ENCODE assay signal across 8 cellular contexts in genomic region chr9:70113403-70114022, GRCh38.
A peak's percentile ranks its signal among the peaks of the same experiment; 100 is the strongest.
DNase-seq lines count a peak whose midpoint lies in the region; ATAC-seq and TF ChIP-seq lines count a peak whose summit lies in the region.

No MANE protein-coding gene starts in this region.

- H3K9ac ChIP-seq in OCI-LY3 (ENCODE audit: low read length), result no peak overlapping the region
- no peak overlapping the region for H3K9ac ChIP-seq in colonic mucosa (ENCODE audit: low read depth in 2 of 2, low read length in 2 of 2)
- H3K9ac ChIP-seq in liver (ENCODE audit: low read depth in 1 of 2, low read length in 2 of 2), result no peak overlapping the region

- no peak overlapping the region for H2AFZ ChIP-seq in OCI-LY3 (ENCODE audit: low read depth, low read length)

- in situ Hi-C loops in transverse colon (cut with MboI; ENCODE audit: low pct_ligation_motif_present in 1 of 4, low pct_unique_long_range_greater_than_20kb in 1 of 4, low sequenced_read_pairs in 3 of 4), result loop anchor here (5.0 to 10.0 kb wide), 2 partner anchors 146 to 149 kb away; no protein-coding TSS in a partner anchor

- no peaks in the 10 kb centered on the region for H4K20me1 ChIP-seq in OCI-LY3 (ENCODE audit: insufficient read depth, low read length)

- H3K27ac ChIP-seq in OCI-LY3 (ENCODE audit: low read length) (no peak overlapping the region), colonic mucosa (no peak overlapping the region), liver (ENCODE audit: low read depth in 1 of 2, low read length in 2 of 2) (no peak overlapping the region), transverse colon (peak overlapping the region in 1 of 4 donors; percentile 72)

- H3K36me3 ChIP-seq in OCI-LY3 (replicated peaks; ENCODE audit: low read depth, low read length) (no peaks in the 10 kb centered on the region), colonic mucosa (no peaks in the 10 kb centered on the region), liver (ENCODE audit: control insufficient read depth in 4 of 4, insufficient read depth in 3 of 4, low read depth in 1 of 4, low read length in 3 of 4) (no peaks in the 10 kb centered on the region), transverse colon (no peaks in the 10 kb centered on the region)

- 0 out of 2 replicates have a peak overlapping the region, but pooled peaks have one; percentile 16 for H3K4me2 ChIP-seq in OCI-LY3 (ENCODE audit: low read length)

- ATAC-seq in GM18519 (IDR thresholded peaks at IDR 0.05; ENCODE audit: low FRiP score, unreplicated experiment), result peak; percentile 49
- peak; percentile 71 for ATAC-seq in HG03520 (IDR thresholded peaks at IDR 0.05; ENCODE audit: unreplicated experiment)
- no peak for ATAC-seq in GM21447 (IDR thresholded peaks at IDR 0.05; ENCODE audit: unreplicated experiment)

- 63% methylated on average over 4 of the region's 4 CpGs for WGBS in liver
- WGBS in transverse colon (ENCODE audit: low coverage in 1 of 2), 2 donors, result 75% methylated on average over 4 of the region's 4 CpGs; no CpG with 5 or more reads in 1 of the 2 donors

- intact Hi-C loops in colonic mucosa (cut with DNase I), result loop anchor here (2.0 to 10.0 kb wide), 2 partner anchors 143 to 491 kb away; no protein-coding TSS in a partner anchor
- intact Hi-C loops in transverse colon (cut with DNase I; ENCODE audit: low total_unique reads), result loop anchor here (2.0 to 10.0 kb wide), 2 partner anchors 141 kb away; partner anchors contain the start of gene SMC5

- peak; percentile 86 to 90 for TF ChIP-seq RAD21 in liver (IDR thresholded peaks at IDR 0.05)

- H3K4me1 ChIP-seq in OCI-LY3 (ENCODE audit: low read length) (peaks cover 21% of the 10 kb centered on the region), colonic mucosa (no peaks in the 10 kb centered on the region), liver (ENCODE audit: control insufficient read depth in 4 of 4, insufficient read depth in 4 of 4, low read length in 3 of 4) (no peaks in the 10 kb centered on the region), transverse colon (peaks cover 0 to 24% (median 6%) of the 10 kb centered on the region in 4 donors)

- no peak overlapping the region for H3K4me3 ChIP-seq in OCI-LY3 (ENCODE audit: low read length)
- H3K4me3 ChIP-seq in colonic mucosa, result no peak overlapping the region
- no peak overlapping the region for H3K4me3 ChIP-seq in liver (ENCODE audit: low read depth in 1 of 3, low read length in 3 of 3)
- H3K4me3 ChIP-seq in transverse colon, result no peak overlapping the region

- H3K9me3 ChIP-seq in OCI-LY3 (ENCODE audit: insufficient read depth, low read length) (no peaks in the 10 kb centered on the region), colonic mucosa (no peaks in the 10 kb centered on the region), liver (ENCODE audit: control insufficient read depth in 4 of 4, low read length in 3 of 4) (no peaks in the 10 kb centered on the region), transverse colon (no peaks in the 10 kb centered on the region)

- TF ChIP-seq EP300 in transverse colon (IDR thresholded peaks at IDR 0.05; ENCODE audit: low read depth), result no peak

- H3K79me2 ChIP-seq in OCI-LY3 (ENCODE audit: low read length), result no peaks in the 10 kb centered on the region

- TF ChIP-seq CTCF in OCI-LY3 (IDR thresholded peaks at IDR 0.05; ENCODE audit: low read depth, low read length), result peak; percentile 85
- TF ChIP-seq CTCF in colonic mucosa (IDR thresholded peaks at IDR 0.05), result peak; percentile 66
- peak; percentile 68 for TF ChIP-seq CTCF in liver (IDR thresholded peaks at IDR 0.05; ENCODE audit: low read depth, low read length, missing input control)
- peak; percentile 55 to 63 (median 59) for TF ChIP-seq CTCF in transverse colon (IDR thresholded peaks at IDR 0.05)

- 0 out of 2 replicates have a peak, but pooled peaks cover 10% of the 10 kb centered on the region for H3K27me3 ChIP-seq in OCI-LY3 (ENCODE audit: low read depth, low read length)
- no peaks in the 10 kb centered on the region for H3K27me3 ChIP-seq in colonic mucosa
- no peaks in the 10 kb centered on the region for H3K27me3 ChIP-seq in liver (ENCODE audit: control insufficient read depth in 4 of 4, insufficient read depth in 4 of 4, low read length in 3 of 4)
- no peaks in the 10 kb centered on the region for H3K27me3 ChIP-seq in transverse colon

- TF ChIP-seq POLR2A in transverse colon (IDR thresholded peaks at IDR 0.05), result no peak

- DNase-seq in CD1c-positive myeloid dendritic cell (ENCODE audit: extremely low spot score), result peak; percentile 41
- DNase-seq in colonic mucosa, result peak; percentile 54
- DNase-seq in transverse colon, result peak; percentile 39

TF ChIP-seq in liver, 16 proteins besides CTCF, POLR2A, EP300 and RAD21:
- no peak for TF ChIP-seq HNF4G (IDR thresholded peaks at IDR 0.05)
- no peak for TF ChIP-seq GABPA (IDR thresholded peaks at IDR 0.05 in 1 of 2, conservative IDR thresholded peaks at IDR 0.05 in 1 of 2)
- TF ChIP-seq ATF3 (IDR thresholded peaks at IDR 0.05), result no peak
- no peak for TF ChIP-seq HNF4A (conservative IDR thresholded peaks at IDR 0.05)
- no peak for TF ChIP-seq TAF1 (conservative IDR thresholded peaks at IDR 0.05)
- TF ChIP-seq NR2F2 (IDR thresholded peaks at IDR 0.05), result no peak
- TF ChIP-seq RXRA (IDR thresholded peaks at IDR 0.05), result no peak
- no peak for TF ChIP-seq JUND (IDR thresholded peaks at IDR 0.05)
- no peak for TF ChIP-seq MAX (IDR thresholded peaks at IDR 0.05)
- TF ChIP-seq YY1 (IDR thresholded peaks at IDR 0.05), result no peak
- TF ChIP-seq REST (IDR thresholded peaks at IDR 0.05), result no peak
- TF ChIP-seq FOXA1 (IDR thresholded peaks at IDR 0.05), result no peak
- no peak for TF ChIP-seq ZBTB33 (IDR thresholded peaks at IDR 0.05)
- no peak for TF ChIP-seq EGR1 (IDR thresholded peaks at IDR 0.05; ENCODE audit: low read depth in 2 of 2)
